23 cellular contexts compared by ENCODE assay signal in the genomic region with DNA sequence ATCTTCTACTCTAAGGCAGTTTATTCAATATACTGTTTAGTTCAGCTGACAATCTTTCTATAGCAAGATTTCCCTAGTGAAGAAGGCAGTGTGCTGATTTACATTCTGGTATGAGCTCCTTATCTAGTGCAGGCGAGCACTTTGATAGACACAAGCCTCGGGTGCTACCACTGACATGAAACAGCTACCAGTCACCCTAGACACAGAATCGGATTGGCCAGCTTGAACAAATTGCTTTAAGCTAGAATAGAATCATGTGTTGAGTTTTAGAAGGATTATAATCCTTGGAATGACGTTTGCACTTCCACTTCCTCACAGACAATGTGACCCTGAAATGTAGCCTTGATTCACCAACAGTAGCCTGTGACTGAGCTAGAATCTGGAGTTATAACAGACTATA.
"Had no signal": no experiment of that assay in that cellular context is flagged by ENCODE, and none has a peak within 500 bp of the region (broad histone marks: within the 10 kb centered on the region; RNA-seq: fewer than 3 reads in every experiment).

No MANE protein-coding gene starts in this region.

- H3K4me3 ChIP-seq: ascending aorta, colonic mucosa had no signal

- DNase-seq: activated CD4-positive, alpha-beta memory T cell treated with anti-CD3 and anti-CD28 coated beads for 36 hours; activated CD4-positive, alpha-beta T cell treated with anti-CD3 and anti-CD28 coated beads for 36 hours; activated CD4-positive, alpha-beta T cell treated with anti-CD3 and anti-CD28 coated beads, Interleukin-2, amount 10 ng/mL, durations not matched to agents 24 days and 14 days; activated CD4-positive, CD25-positive, alpha-beta regulatory T cell; activated CD4-positive, CD25-positive, alpha-beta regulatory T cell treated with anti-CD3 and anti-CD28 coated beads, Interleukin-2, amount 50 U/mL, for 72 hours; activated CD8-positive, alpha-beta memory T cell treated with anti-CD3 and anti-CD28 coated beads, Interleukin-2, amount 10 ng/mL, durations not matched to agents 7 days and 5 days; activated CD8-positive, alpha-beta memory T cell treated with anti-CD3 and anti-CD28 coated beads, Interleukin-2, amount 50 U/mL, for 4 hours; activated CD8-positive, alpha-beta T cell treated with anti-CD3 and anti-CD28 coated beads, Interleukin-2, amount 10 ng/mL, durations not matched to agents 7 days and 5 days; activated gamma-delta T cell; activated naive CD4-positive, alpha-beta T cell; activated naive CD4-positive, alpha-beta T cell treated with anti-CD3 and anti-CD28 coated beads, Interleukin-2, amount 10 ng/mL, durations not matched to agents 7 days and 5 days; activated naive CD8-positive, alpha-beta T cell treated with anti-CD3 and anti-CD28 coated beads, Interleukin-2, amount 10 ng/mL, durations not matched to agents 7 days and 5 days; activated T-cell treated with anti-CD3 and anti-CD28 coated beads, Interleukin-2, amount 50 U/mL, for 1 hour; activated T-cell treated with anti-CD3 and anti-CD28 coated beads, Interleukin-2, amount 50 U/mL, for 48 hours; central memory CD4-positive, alpha-beta T cell; cerebellar nuclear complex; colonic mucosa; effector CD8-positive, alpha-beta T cell; foreskin fibroblast; T-helper 2 cell had no signal

- H3K27me3 ChIP-seq: ascending aorta, colonic mucosa had no signal

- H3K36me3 ChIP-seq: ascending aorta, colonic mucosa had no signal

- ATAC-seq: activated CD4-positive, alpha-beta T cell treated with anti-CD3 and anti-CD28 coated beads for 36 hours; activated CD8-positive, alpha-beta memory T cell treated with anti-CD3 and anti-CD28 coated beads, Interleukin-2, amount 10 ng/mL, durations not matched to agents 7 days and 5 days; activated CD8-positive, alpha-beta T cell treated with anti-CD3 and anti-CD28 coated beads, Interleukin-2, amount 10 ng/mL, durations not matched to agents 7 days and 5 days; activated naive CD4-positive, alpha-beta T cell treated with anti-CD3 and anti-CD28 coated beads, Interleukin-2, amount 50 U/mL, for 72 hours; esophagus mucosa had no signal

- H3K4me1 ChIP-seq: ascending aorta, colonic mucosa had no signal

- H3K27ac ChIP-seq: ascending aorta, colonic mucosa had no signal

- H3K9me3 ChIP-seq: ascending aorta, colonic mucosa had no signal
